Comparison of ENCODE assay signal across 8 cellular contexts in genomic region chr3:19946832-19947548, GRCh38. TPM values are rescaled to one million over a fixed set of nuclear protein-coding genes. Genes with fewer than 3 reads are reported as not detected.
DNase-seq lines count a peak whose midpoint lies in the region; ATAC-seq and TF ChIP-seq lines count a peak whose summit lies in the region.

A gene with protein sequence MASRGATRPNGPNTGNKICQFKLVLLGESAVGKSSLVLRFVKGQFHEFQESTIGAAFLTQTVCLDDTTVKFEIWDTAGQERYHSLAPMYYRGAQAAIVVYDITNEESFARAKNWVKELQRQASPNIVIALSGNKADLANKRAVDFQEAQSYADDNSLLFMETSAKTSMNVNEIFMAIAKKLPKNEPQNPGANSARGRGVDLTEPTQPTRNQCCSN (plus strand): TSS chr3:19947097. CDS start chr3:19950899, 3,802 bp downstream.

- H3K36me3 Mint-ChIP-seq in activated B cell treated with CpG ODN at 0.5 μM for 24 hours (ENCODE audit: low read depth): peaks cover 28% of the 10 kb centered on the region

- TF ChIP-seq CTCF in activated B cell treated with CpG ODN at 0.5 μM for 24 hours (IDR thresholded peaks at IDR 0.05): no peak

- intact Hi-C loops in activated B cell treated with CpG ODN at 0.5 μM for 24 hours (cut with micrococcal nuclease): loop anchor here (1.0 to 10.0 kb wide), 10 partner anchors 16 to 1522 kb away; partner anchors contain the start of genes KAT2B, SATB1 and SGO1

- TF ChIP-seq POLR2A in GM18951 (IDR thresholded peaks at IDR 0.05; ENCODE audit: extremely low read depth, insufficient read depth, insufficient read length): peak; percentile 65

- H3K4me3 Mint-ChIP-seq in activated B cell treated with CpG ODN at 0.5 μM for 24 hours: peak within 1 kb of the TSS; percentile 94

- CTCF ChIA-PET in activated B cell treated with CpG ODN at 0.5 μM for 24 hours (lab: Charles Lee): interaction anchor here (1.4 kb wide), 1 partner anchor 239 kb away, joined by 3 read pairs; the partner anchor contains the start of gene SGO1

- ATAC-seq in HG03196 (IDR thresholded peaks at IDR 0.05; ENCODE audit: unreplicated experiment): peak; percentile 98
- peak; percentile 87 for ATAC-seq in activated B cell treated with CpG ODN at 0.5 μM for 24 hours (ENCODE audit: low read depth)

- peaks cover 47% of the 10 kb centered on the region for H3K4me1 Mint-ChIP-seq in activated B cell treated with CpG ODN at 0.5 μM for 24 hours

- H3K27ac Mint-ChIP-seq in activated B cell treated with CpG ODN at 0.5 μM for 24 hours: peak within 1 kb of the TSS; percentile 96

- in situ Hi-C loops in GM18951 (cut with MboI; ENCODE audit: low sequenced_read_pairs, unreplicated experiment): no loop called here

- peak within 1 kb of the TSS; percentile 94 for H3K27ac ChIP-seq in caudate nucleus (ENCODE audit: low read depth, low read length)

- DNase-seq in AG08395 (ENCODE audit: low spot score) (peak; percentile 96), NCI-H345 (lab: John Stamatoyannopoulos, UW) (peak; percentile 96), activated B cell treated with CpG ODN at 0.5 μM for 24 hours (peak; percentile 95), caudate nucleus (lab: John Stamatoyannopoulos, UW) (peak; percentile 33 to 98 (median 93)), iPS-NIHi7 (ENCODE audit: extremely low spot score) (peak; percentile 95), smooth muscle cell of the brain vasculature (ENCODE audit: low read depth, low spot score) (peak; percentile 92)

- POLR2A ChIA-PET in activated B cell treated with CpG ODN at 0.5 μM for 24 hours (lab: Charles Lee): interaction anchor here (0.6 to 1.8 kb wide), 9 partner anchors 22 to 239 kb away, joined by 3 to 7 read pairs (median 5); partner anchors contain the start of genes KAT2B and SGO1

- H3K27me3 Mint-ChIP-seq in activated B cell treated with CpG ODN at 0.5 μM for 24 hours: no peaks in the 10 kb centered on the region

- no peaks in the 10 kb centered on the region for H3K9me3 Mint-ChIP-seq in activated B cell treated with CpG ODN at 0.5 μM for 24 hours

RNA-seq across cellular contexts. Expression of the gene that starts here (rescaled TPM):
- total RNA-seq in activated B cell treated with CpG ODN at 0.5 μM for 24 hours: 43.2 and 45.2 TPM in 2 replicates

Comparison
In these comparisons a context has a peak if more than half of its experiments do, and no peak if none do; other contexts are left out.
1. Peak in every context shown above with its lines: DNase-seq, ATAC-seq and H3K27ac ChIP-seq.